In genomic region chr13:110045202-110045601, GRCh38 we compare ENCODE assay signal across 17 cellular contexts.
"Had no signal": no experiment of that assay in that cellular context is flagged by ENCODE, and none has a peak within 500 bp of the region (broad histone marks: within the 10 kb centered on the region; RNA-seq: fewer than 3 reads in every experiment).

No MANE protein-coding gene starts in this region.

- H2AFZ ChIP-seq: hepatocyte had no signal

- H3K9me3 Mint-ChIP-seq: activated CD4-positive, alpha-beta T cell treated with anti-CD3 and anti-CD28 coated beads, Interleukin-2, amount 10 ng/mL, durations not matched to agents 7 days and 5 days; activated naive CD4-positive, alpha-beta T cell treated with anti-CD3 and anti-CD28 coated beads, Interleukin-2, amount 50 U/mL, for 24 hours; dendritic cell treated with granulocyte-macrophage colony-stimulating factor and Interleukin-4, amounts not matched to agents 40 ng/mL and 50 ng/mL, for 4 days; natural killer cell had no signal

- H3K36me3 Mint-ChIP-seq: activated naive CD4-positive, alpha-beta T cell treated with anti-CD3 and anti-CD28 coated beads, Interleukin-2, amount 50 U/mL, for 24 hours; natural killer cell had no signal

- H3K79me2 ChIP-seq: hepatocyte had no signal

- H3K4me1 ChIP-seq: adrenal gland had no signal

- H3K4me3 Mint-ChIP-seq: activated CD4-positive, alpha-beta T cell treated with anti-CD3 and anti-CD28 coated beads, Interleukin-2, amount 10 ng/mL, durations not matched to agents 7 days and 5 days; activated naive CD4-positive, alpha-beta T cell treated with anti-CD3 and anti-CD28 coated beads, Interleukin-2, amount 50 U/mL, for 24 hours; activated T-cell treated with anti-CD3 and anti-CD28 coated beads, Interleukin-2, amount 50 U/mL, for 72 hours; dendritic cell treated with granulocyte-macrophage colony-stimulating factor and Interleukin-4, amounts not matched to agents 40 ng/mL and 50 ng/mL, for 4 days; natural killer cell had no signal

- ATAC-seq: activated CD4-positive, CD25-positive, alpha-beta regulatory T cell treated with anti-CD3 and anti-CD28 coated beads, Interleukin-2, amount 50 U/mL, for 24 hours; activated T-cell treated with anti-CD3 and anti-CD28 coated beads, Interleukin-2, amount 50 U/mL, for 72 hours; left colon; natural killer cell; upper lobe of right lung had no signal

- H3K9me3 ChIP-seq: adrenal gland, lower lobe of right lung, neutrophil, upper lobe of right lung had no signal

- H3K27ac Mint-ChIP-seq: activated CD4-positive, alpha-beta T cell treated with anti-CD3 and anti-CD28 coated beads, Interleukin-2, amount 10 ng/mL, durations not matched to agents 7 days and 5 days; activated naive CD4-positive, alpha-beta T cell treated with anti-CD3 and anti-CD28 coated beads, Interleukin-2, amount 50 U/mL, for 24 hours; activated T-cell treated with anti-CD3 and anti-CD28 coated beads, Interleukin-2, amount 50 U/mL, for 72 hours; dendritic cell treated with granulocyte-macrophage colony-stimulating factor and Interleukin-4, amounts not matched to agents 40 ng/mL and 50 ng/mL, for 4 days; natural killer cell had no signal

- H3K27me3 ChIP-seq: adrenal gland, hepatocyte, upper lobe of right lung had no signal

- H3K27ac ChIP-seq: adrenal gland, hepatocyte, lower lobe of right lung, neutrophil, upper lobe of right lung had no signal

- H3K4me3 ChIP-seq: adrenal gland, hepatocyte, lower lobe of right lung, upper lobe of right lung had no signal

- H3K36me3 ChIP-seq: adrenal gland, lower lobe of right lung, neutrophil, upper lobe of right lung had no signal

- H3K4me1 Mint-ChIP-seq: activated CD4-positive, alpha-beta T cell treated with anti-CD3 and anti-CD28 coated beads, Interleukin-2, amount 10 ng/mL, durations not matched to agents 7 days and 5 days; activated naive CD4-positive, alpha-beta T cell treated with anti-CD3 and anti-CD28 coated beads, Interleukin-2, amount 50 U/mL, for 24 hours; natural killer cell had no signal

- DNase-seq: activated CD4-positive, alpha-beta T cell treated with anti-CD3 and anti-CD28 coated beads, Interleukin-2, amount 10 ng/mL, durations not matched to agents 7 days and 5 days; activated CD8-positive, alpha-beta memory T cell treated with anti-CD3 and anti-CD28 coated beads for 24 hours; activated gamma-delta T cell; activated T-cell treated with anti-CD3 and anti-CD28 coated beads, Interleukin-2, amount 50 U/mL, for 72 hours; adrenal gland; effector memory CD4-positive, alpha-beta T cell; left colon; lower lobe of right lung; natural killer cell; stimulated activated naive CD4-positive, alpha-beta T cell; T1000; upper lobe of right lung had no signal
